In genomic region chr19:18906605-18907519, GRCh38 we compare ENCODE assay signal across 24 cellular contexts.
DNase-seq lines count a peak whose midpoint lies in the region; ATAC-seq, FAIRE-seq and TF ChIP-seq lines count a peak whose summit lies in the region.
"Had no signal": no experiment of that assay in that cellular context is flagged by ENCODE, and none has a peak within 500 bp of the region (broad histone marks: within the 10 kb centered on the region; RNA-seq: fewer than 3 reads in every experiment).

No MANE protein-coding gene starts in this region.

- no peak overlapping the region for H3K4me3 Mint-ChIP-seq in stimulated activated naive CD8-positive, alpha-beta T cell treated with anti-CD3 and anti-CD28 coated beads, Interleukin-15, amount 100 ng/mL, for 72 hours
- H3K4me3 Mint-ChIP-seq: activated B cell treated with CpG ODN at 0.5 μM for 24 hours; activated naive CD8-positive, alpha-beta T cell treated with anti-CD3 and anti-CD28 coated beads, Interleukin-2, amount 50 U/mL, for 24 hours; endodermal cell had no signal

- no peak overlapping the region for H3K27ac Mint-ChIP-seq in stimulated activated naive CD8-positive, alpha-beta T cell treated with anti-CD3 and anti-CD28 coated beads, Interleukin-15, amount 100 ng/mL, for 72 hours
- H3K27ac Mint-ChIP-seq: activated B cell treated with CpG ODN at 0.5 μM for 24 hours; activated naive CD8-positive, alpha-beta T cell treated with anti-CD3 and anti-CD28 coated beads, Interleukin-2, amount 50 U/mL, for 24 hours; endodermal cell had no signal

- intact Hi-C loops in head of caudate nucleus (cut with DNase I) = no loop called here

- peak; percentile 27 for ATAC-seq in stimulated activated naive CD8-positive, alpha-beta T cell treated with anti-CD3 and anti-CD28 coated beads, Interleukin-15, amount 100 ng/mL, for 72 hours
- ATAC-seq in stimulated activated naive CD8-positive, alpha-beta T cell treated with anti-CD3 and anti-CD28 coated beads, Interleukin-15, Interleukin-2, amounts not matched to agents 100 U/mL and 50 U/mL, for 24 hours = no peak
- ATAC-seq in GM21529 (IDR thresholded peaks at IDR 0.05; ENCODE audit: unreplicated experiment) (no peak), GM21367 (IDR thresholded peaks at IDR 0.05; ENCODE audit: unreplicated experiment) (no peak)
- ATAC-seq: activated naive CD8-positive, alpha-beta T cell treated with anti-CD3 and anti-CD28 coated beads, Interleukin-2, amount 50 U/mL, for 24 hours; left colon had no signal

- no peak for TF ChIP-seq POLR2A in H54 (IDR thresholded peaks at IDR 0.05; ENCODE audit: low read depth, low read length)

- no peak for FAIRE-seq in H54 (lab: Jason Lieb, UNC)

- H3K4me1 Mint-ChIP-seq in stimulated activated naive CD8-positive, alpha-beta T cell treated with anti-CD3 and anti-CD28 coated beads, Interleukin-15, amount 100 ng/mL, for 72 hours = no peaks in the 10 kb centered on the region
- H3K4me1 Mint-ChIP-seq: activated B cell treated with CpG ODN at 0.5 μM for 24 hours; activated naive CD8-positive, alpha-beta T cell treated with anti-CD3 and anti-CD28 coated beads, Interleukin-2, amount 50 U/mL, for 24 hours; endodermal cell had no signal

- no peak for DNase-seq in stimulated activated naive CD8-positive, alpha-beta T cell treated with anti-CD3 and anti-CD28 coated beads, Interleukin-15, amount 100 ng/mL, for 72 hours
- DNase-seq in stimulated activated naive CD8-positive, alpha-beta T cell treated with anti-CD3 and anti-CD28 coated beads, Interleukin-15, Interleukin-2, amounts not matched to agents 100 U/mL and 50 U/mL, for 24 hours = no peak
- DNase-seq in head of caudate nucleus = peak; percentile 58 to 93 (median 81)
- DNase-seq in nucleus accumbens (lab: John Stamatoyannopoulos, UW) = peak; percentile 11 to 93 (median 77)
- no peak for DNase-seq in H54 (ENCODE audit: insufficient read length, low spot score)
- no peak for DNase-seq in stimulated activated CD4-positive, alpha-beta T cell treated with anti-CD3 and anti-CD28 coated beads, Interleukin-12 subunit alpha, Interleukin-12 subunit beta, amount 100 ng/mL, for 4 hours
- DNase-seq: activated B cell treated with CpG ODN at 0.5 μM for 24 hours; activated CD4-positive, alpha-beta T cell treated with anti-CD3 and anti-CD28 coated beads, Interleukin-2, amount 50 U/mL, for 48 hours; activated effector memory CD4-positive, alpha-beta T cell treated with anti-CD3 and anti-CD28 coated beads, Interleukin-2, amount 50 U/mL, for 16 hours; activated naive CD8-positive, alpha-beta T cell treated with anti-CD3 and anti-CD28 coated beads, Interleukin-2, amount 50 U/mL, for 24 hours; AML-193; cortex of kidney; endodermal cell; GOT3; left colon; mesenchymal stem cell; NCI-H1436; NCI-H446 treated with DMSO at 0.1 percent for 48 hours; Right ventricle myocardium superior; stimulated activated CD4-positive, alpha-beta T cell treated with anti-CD3 and anti-CD28 coated beads, Interleukin-4, amount 100 ng/mL, for 4 hours; stimulated activated naive CD4-positive, alpha-beta T cell treated with Interleukin-2 at 50 U/mL for 16 hours; SW 1271 had no signal

- no peaks in the 10 kb centered on the region for H3K9me3 Mint-ChIP-seq in stimulated activated naive CD8-positive, alpha-beta T cell treated with anti-CD3 and anti-CD28 coated beads, Interleukin-15, amount 100 ng/mL, for 72 hours
- H3K9me3 Mint-ChIP-seq: activated B cell treated with CpG ODN at 0.5 μM for 24 hours; activated naive CD8-positive, alpha-beta T cell treated with anti-CD3 and anti-CD28 coated beads, Interleukin-2, amount 50 U/mL, for 24 hours; endodermal cell had no signal

- no peaks in the 10 kb centered on the region for H3K27me3 Mint-ChIP-seq in stimulated activated naive CD8-positive, alpha-beta T cell treated with anti-CD3 and anti-CD28 coated beads, Interleukin-15, amount 100 ng/mL, for 72 hours
- H3K27me3 Mint-ChIP-seq: activated B cell treated with CpG ODN at 0.5 μM for 24 hours; activated naive CD8-positive, alpha-beta T cell treated with anti-CD3 and anti-CD28 coated beads, Interleukin-2, amount 50 U/mL, for 24 hours had no signal

Comparison
In these comparisons a context has a peak if more than half of its experiments do, and no peak if none do; other contexts are left out.
1. DNase-seq: peak in head of caudate nucleus (42 of 42) and nucleus accumbens (56 of 56); none in stimulated activated naive CD8-positive, alpha-beta T cell treated with anti-CD3 and anti-CD28 coated beads, Interleukin-15, amount 100 ng/mL, for 72 hours (0 of 2), stimulated activated naive CD8-positive, alpha-beta T cell treated with anti-CD3 and anti-CD28 coated beads, Interleukin-15, Interleukin-2, amounts not matched to agents 100 U/mL and 50 U/mL, for 24 hours (single experiment), H54 (single experiment) and stimulated activated CD4-positive, alpha-beta T cell treated with anti-CD3 and anti-CD28 coated beads, Interleukin-12 subunit alpha, Interleukin-12 subunit beta, amount 100 ng/mL, for 4 hours (single experiment).